Comparison of ENCODE assay signal across 35 cellular contexts in genomic region chr7:106517508-106517907, GRCh38.
"Had no signal": no experiment of that assay in that cellular context is flagged by ENCODE, and none has a peak within 500 bp of the region (broad histone marks: within the 10 kb centered on the region; RNA-seq: fewer than 3 reads in every experiment).

No MANE protein-coding gene starts in this region.

- H3K9me3 ChIP-seq: MG63 had no signal

- H3K36me3 ChIP-seq: MG63 had no signal

- H3K27me3 ChIP-seq: MG63 had no signal

- DNase-seq: Karpas-422, Kasumi-1, MG63, MM.1S, MV-4-11, NCI-H1048, NCI-H1092, NCI-H1092 treated with DMSO at 0.1 percent for 48 hours, NCI-H1105, NCI-H1105 treated with DMSO at 0.1 percent for 48 hours, NCI-H1417, NCI-H1417 treated with DMSO at 0.1 percent for 48 hours, NCI-H1436, NCI-H1436 treated with DMSO at 0.1 percent for 48 hours, NCI-H146, NCI-H1694, NCI-H1694 treated with DMSO at 0.1 percent for 48 hours, NCI-H187, NCI-H187 treated with DMSO at 0.1 percent for 48 hours, NCI-H1930, NCI-H2029, NCI-H2029 treated with DMSO at 0.1 percent for 48 hours, NCI-H2081, NCI-H2081 treated with DMSO at 0.1 percent for 48 hours, NCI-H2107, NCI-H2171, NCI-H2171 treated with DMSO at 0.1 percent for 48 hours, NCI-H2227 treated with DMSO at 0.1 percent for 48 hours, NCI-H226, NCI-H345, NCI-H446, NCI-H446 treated with DMSO at 0.1 percent for 48 hours, NCI-H510A, NCI-H510A treated with DMSO at 0.1 percent for 48 hours, NCI-H524 had no signal

- H3K4me3 ChIP-seq: MG63 had no signal
